In the genomic region with DNA sequence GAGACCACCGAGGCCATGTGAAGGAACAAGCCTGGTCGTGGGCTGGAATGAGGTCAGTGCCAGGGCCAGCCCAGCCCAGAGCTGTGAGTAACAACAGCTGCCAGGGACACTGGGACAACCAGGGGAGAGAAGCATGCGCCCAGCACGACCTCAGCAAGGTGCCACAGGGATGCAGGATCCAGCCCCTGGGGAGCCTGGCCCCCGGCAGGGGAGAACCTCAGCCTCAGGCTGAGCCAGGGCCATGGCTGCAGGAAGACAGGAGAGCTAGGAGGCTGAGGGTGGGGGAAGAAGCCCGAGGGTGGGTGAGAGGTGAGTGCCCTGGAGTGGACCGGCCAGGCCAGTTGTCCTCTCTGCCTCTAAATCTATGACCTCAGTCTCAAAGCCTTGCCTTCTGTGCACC, we compare ENCODE assay signal across 25 cellular contexts.
DNase-seq lines count a peak whose midpoint lies in the region; ATAC-seq and TF ChIP-seq lines count a peak whose summit lies in the region.
"Had no signal": no experiment of that assay in that cellular context is flagged by ENCODE, and none has a peak within 500 bp of the region (broad histone marks: within the 10 kb centered on the region; RNA-seq: fewer than 3 reads in every experiment).

No MANE protein-coding gene starts in this region.

- no peaks in the 10 kb centered on the region for H3K9me3 Mint-ChIP-seq in activated T-cell treated with anti-CD3 and anti-CD28 coated beads, Interleukin-2, amount 50 U/mL, for 72 hours
- H3K9me3 Mint-ChIP-seq in H9 = no peaks in the 10 kb centered on the region
- no peaks in the 10 kb centered on the region for H3K9me3 Mint-ChIP-seq in activated naive CD8-positive, alpha-beta T cell (ENCODE audit: low read depth)
- no peaks in the 10 kb centered on the region for H3K9me3 Mint-ChIP-seq in stimulated activated effector memory CD8-positive, alpha-beta T cell treated with anti-CD3 and anti-CD28 coated beads, Interleukin-12 subunit alpha, Interleukin-12 subunit beta, amount 100 ng/mL, for 72 hours
- no peaks in the 10 kb centered on the region for H3K9me3 Mint-ChIP-seq in neural progenitor cell
- H3K9me3 Mint-ChIP-seq: mesothelial cell of epicardium, nephron progenitor cell had no signal

- no peak for TF ChIP-seq CTCF in H9 (conservative IDR thresholded peaks at IDR 0.05)
- TF ChIP-seq CTCF in neural progenitor cell (IDR thresholded peaks at IDR 0.05) = no peak

- no peaks in the 10 kb centered on the region for H3K79me1 ChIP-seq in H9 (ENCODE audit: insufficient read depth, low read depth, low read length, poor library complexity, severe bottlenecking)

- DNase-seq in activated T-cell treated with anti-CD3 and anti-CD28 coated beads, Interleukin-2, amount 50 U/mL, for 72 hours = no peak
- DNase-seq in activated T-cell treated with anti-CD3 and anti-CD28 coated beads for 4 hours = no peak
- no peak for DNase-seq in H9
- no peak for DNase-seq in stimulated activated effector memory CD8-positive, alpha-beta T cell treated with anti-CD3 and anti-CD28 coated beads, Interleukin-12 subunit alpha, Interleukin-12 subunit beta, amount 100 ng/mL, for 72 hours (ENCODE audit: low spot score in 2 of 2)
- no peak for DNase-seq in neural progenitor cell (ENCODE audit: low spot score)
- DNase-seq in kidney tubule cell (ENCODE audit: low spot score) = no peak
- DNase-seq: activated gamma-delta T cell treated with Interleukin-2 at 50 U/mL for 16 hours, DMS153, erythroblast, gastrocnemius medialis, HCEC 1CT, hippocampal formation, left ventricle myocardium superior, MM.1S, NCI-H1436 treated with DMSO at 0.1 percent for 48 hours, NCI-H510A treated with DMSO at 0.1 percent for 48 hours, nephron progenitor cell, SJCRH30 had no signal

- WGBS in H9 (ENCODE audit: extremely low coverage, insufficient read length, low lambda C conversion rate) = no CpG with 5 or more reads among the region's 7 CpGs

- H3K36me3 Mint-ChIP-seq in activated T-cell treated with anti-CD3 and anti-CD28 coated beads, Interleukin-2, amount 50 U/mL, for 72 hours (ENCODE audit: insufficient read depth in 2 of 2) = peaks cover 4 to 14% of the 10 kb centered on the region in 2 donors
- H3K36me3 Mint-ChIP-seq in H9 (ENCODE audit: insufficient read depth in 1 of 3, low read depth in 3 of 3) (no peaks in the 10 kb centered on the region; a peak in 2 of 7 replicates), neural progenitor cell (no peaks in the 10 kb centered on the region)
- H3K36me3 Mint-ChIP-seq in activated naive CD8-positive, alpha-beta T cell = peaks cover 16% of the 10 kb centered on the region
- H3K36me3 Mint-ChIP-seq in stimulated activated effector memory CD8-positive, alpha-beta T cell treated with anti-CD3 and anti-CD28 coated beads, Interleukin-12 subunit alpha, Interleukin-12 subunit beta, amount 100 ng/mL, for 72 hours = peaks cover 60% of the 10 kb centered on the region
- H3K36me3 Mint-ChIP-seq: CD14-positive monocyte had no signal

- no peak overlapping the region for H2BK120ac ChIP-seq in H9 (ENCODE audit: low read depth, low read length, poor library complexity, severe bottlenecking)

- H2AK5ac ChIP-seq in H9 (ENCODE audit: insufficient read length, low read length) = no peak overlapping the region

- no peak overlapping the region for H2BK5ac ChIP-seq in H9 (ENCODE audit: insufficient read length, low read length)

- H3K27me3 ChIP-seq in H9 (ENCODE audit: insufficient read depth, low read length) (no peaks in the 10 kb centered on the region), neural progenitor cell (no peaks in the 10 kb centered on the region)
- H3K27me3 ChIP-seq: SJCRH30 had no signal

- H3K27ac Mint-ChIP-seq in activated T-cell treated with anti-CD3 and anti-CD28 coated beads, Interleukin-2, amount 50 U/mL, for 72 hours = peak overlapping the region; percentile 61
- peak overlapping the region in 2 of 3 experiments; percentile 57 to 70; a peak in 2 of 7 replicates for H3K27ac Mint-ChIP-seq in H9
- H3K27ac Mint-ChIP-seq in activated naive CD8-positive, alpha-beta T cell = peak overlapping the region; percentile 100
- H3K27ac Mint-ChIP-seq in stimulated activated effector memory CD8-positive, alpha-beta T cell treated with anti-CD3 and anti-CD28 coated beads, Interleukin-12 subunit alpha, Interleukin-12 subunit beta, amount 100 ng/mL, for 72 hours = peak overlapping the region; percentile 98
- H3K27ac Mint-ChIP-seq in neural progenitor cell = no peak overlapping the region
- H3K27ac Mint-ChIP-seq: mesothelial cell of epicardium, nephron progenitor cell had no signal

- no peak overlapping the region for H3K9ac ChIP-seq in H9 (ENCODE audit: extremely low read depth, insufficient read length, low read length)
- no peak overlapping the region for H3K9ac ChIP-seq in neural progenitor cell
- H3K9ac ChIP-seq: parathyroid adenoma had no signal

- no peak for ATAC-seq in activated T-cell treated with anti-CD3 and anti-CD28 coated beads, Interleukin-2, amount 50 U/mL, for 72 hours (replicated peaks in 1 of 2)
- no peak for ATAC-seq in stimulated activated effector memory CD8-positive, alpha-beta T cell treated with anti-CD3 and anti-CD28 coated beads, Interleukin-12 subunit alpha, Interleukin-12 subunit beta, amount 100 ng/mL, for 72 hours
- ATAC-seq: gastrocnemius medialis, K562, left ventricle myocardium superior, Panc1, sciatic nerve had no signal

- H3K23me2 ChIP-seq in H9 (ENCODE audit: insufficient read length, low read depth, low read length, poor library complexity, severe bottlenecking) = no peaks in the 10 kb centered on the region

- no peak overlapping the region for H3K27ac ChIP-seq in H9 (ENCODE audit: insufficient read length, low read depth, low read length)
- no peak overlapping the region for H3K27ac ChIP-seq in neural progenitor cell
- H3K27ac ChIP-seq: gastrocnemius medialis, parathyroid adenoma, SJCRH30 had no signal

- no peak overlapping the region for H3T11ph ChIP-seq in H9 (ENCODE audit: low read length)

- H4K5ac ChIP-seq in H9 (ENCODE audit: insufficient read length, low read depth, low read length) = no peak overlapping the region

- H3F3A ChIP-seq in neural progenitor cell (ENCODE audit: low read depth) = no peaks in the 10 kb centered on the region

- H3K4me3 Mint-ChIP-seq in activated T-cell treated with anti-CD3 and anti-CD28 coated beads, Interleukin-2, amount 50 U/mL, for 72 hours = peak overlapping the region in 1 of 2 donors; percentile 56
- no peak overlapping the region for H3K4me3 Mint-ChIP-seq in H9
- peak overlapping the region; percentile 70 for H3K4me3 Mint-ChIP-seq in activated naive CD8-positive, alpha-beta T cell
- H3K4me3 Mint-ChIP-seq in stimulated activated effector memory CD8-positive, alpha-beta T cell treated with anti-CD3 and anti-CD28 coated beads, Interleukin-12 subunit alpha, Interleukin-12 subunit beta, amount 100 ng/mL, for 72 hours = peak overlapping the region; percentile 72
- no peak overlapping the region for H3K4me3 Mint-ChIP-seq in neural progenitor cell
- H3K4me3 Mint-ChIP-seq: CD14-positive monocyte, mesothelial cell of epicardium, nephron progenitor cell had no signal

- H3K9me3 ChIP-seq in H9 (ENCODE audit: control insufficient read depth, low read depth, low read length) (no peaks in the 10 kb centered on the region), neural progenitor cell (ENCODE audit: low read depth) (no peaks in the 10 kb centered on the region)
- H3K9me3 ChIP-seq: gastrocnemius medialis, SJCRH30 had no signal

- H3K27me3 Mint-ChIP-seq in activated T-cell treated with anti-CD3 and anti-CD28 coated beads, Interleukin-2, amount 50 U/mL, for 72 hours (ENCODE audit: low read depth) = no peaks in the 10 kb centered on the region
- H3K27me3 Mint-ChIP-seq in H9 (ENCODE audit: low read depth) (no peaks in the 10 kb centered on the region), neural progenitor cell (ENCODE audit: insufficient read depth, low read depth) (peaks cover 8% of the 10 kb centered on the region)
- H3K27me3 Mint-ChIP-seq in activated naive CD8-positive, alpha-beta T cell = no peaks in the 10 kb centered on the region

- H2AFZ ChIP-seq in H9 (ENCODE audit: low read length) = no peak overlapping the region
- H2AFZ ChIP-seq in neural progenitor cell (replicated peaks) = no peak overlapping the region
- H2AFZ ChIP-seq: parathyroid adenoma had no signal

- H3K4me1 Mint-ChIP-seq in activated T-cell treated with anti-CD3 and anti-CD28 coated beads, Interleukin-2, amount 50 U/mL, for 72 hours (ENCODE audit: low read depth) = peaks cover 100% of the 10 kb centered on the region
- peaks cover 0 to 11% of the 10 kb centered on the region in 2 experiments; a peak in 2 of 4 replicates for H3K4me1 Mint-ChIP-seq in H9
- peaks cover 100% of the 10 kb centered on the region for H3K4me1 Mint-ChIP-seq in activated naive CD8-positive, alpha-beta T cell (ENCODE audit: low read depth)
- peaks cover 99% of the 10 kb centered on the region for H3K4me1 Mint-ChIP-seq in stimulated activated effector memory CD8-positive, alpha-beta T cell treated with anti-CD3 and anti-CD28 coated beads, Interleukin-12 subunit alpha, Interleukin-12 subunit beta, amount 100 ng/mL, for 72 hours
- peaks cover 6% of the 10 kb centered on the region for H3K4me1 Mint-ChIP-seq in neural progenitor cell
- H3K4me1 Mint-ChIP-seq: CD14-positive monocyte had no signal

- no peak overlapping the region for H2BK15ac ChIP-seq in H9 (ENCODE audit: low read depth, low read length)

- H3K14ac ChIP-seq in H9 (ENCODE audit: insufficient read depth, low read length) = no peak overlapping the region

- no peak overlapping the region for H2BK20ac ChIP-seq in H9 (ENCODE audit: low read depth, low read length, poor library complexity, severe bottlenecking)

- H3K4ac ChIP-seq in H9 (ENCODE audit: low read depth, low read length) = no peak overlapping the region

- no peak overlapping the region for H3K56ac ChIP-seq in H9 (ENCODE audit: insufficient read length, low read depth, low read length)

- no peak overlapping the region for H4K8ac ChIP-seq in H9 (replicated peaks; ENCODE audit: insufficient read length, low read depth, low read length)

- H3K4me3 ChIP-seq in neural progenitor cell = no peak overlapping the region
- H3K4me3 ChIP-seq: gastrocnemius medialis, K562, SJCRH30 had no signal

- no peak overlapping the region for H3K23ac ChIP-seq in H9 (ENCODE audit: insufficient read length, low read depth, low read length)

- H3K4me1 ChIP-seq in H9 (ENCODE audit: insufficient read depth, low read length) (no peaks in the 10 kb centered on the region), neural progenitor cell (no peaks in the 10 kb centered on the region)
- H3K4me1 ChIP-seq: gastrocnemius medialis, parathyroid adenoma, SJCRH30 had no signal

- H3K4me2 ChIP-seq in H9 (ENCODE audit: insufficient read depth, insufficient read length, low read length) (no peak overlapping the region), neural progenitor cell (no peak overlapping the region)

- H2BK12ac ChIP-seq in H9 (ENCODE audit: insufficient read length, low read depth, low read length) = no peak overlapping the region

- H4K20me1 ChIP-seq in H9 (ENCODE audit: control insufficient read depth, insufficient read depth, insufficient read length) (no peaks in the 10 kb centered on the region), neural progenitor cell (ENCODE audit: low read depth) (no peaks in the 10 kb centered on the region)

- no peak overlapping the region for H3K18ac ChIP-seq in H9 (ENCODE audit: insufficient read length, low read depth, low read length)

- no peaks in the 10 kb centered on the region; the same call in 1 of the 2 replicates for H3K79me2 ChIP-seq in H9 (ENCODE audit: insufficient read depth, low read length)
- H3K79me2 ChIP-seq in neural progenitor cell (ENCODE audit: low read depth) = no peaks in the 10 kb centered on the region
- H3K79me2 ChIP-seq: parathyroid adenoma had no signal

- H3K36me3 ChIP-seq in neural progenitor cell = no peaks in the 10 kb centered on the region
- H3K36me3 ChIP-seq: gastrocnemius medialis, SJCRH30 had no signal

- H4K91ac ChIP-seq in H9 (ENCODE audit: insufficient read length, low read depth, low read length) = no peak overlapping the region

Comparison
In these comparisons a context has a peak if more than half of its experiments do, and no peak if none do; other contexts are left out.
1. H3K4me3 Mint-ChIP-seq: peak in activated naive CD8-positive, alpha-beta T cell (single experiment) and stimulated activated effector memory CD8-positive, alpha-beta T cell treated with anti-CD3 and anti-CD28 coated beads, Interleukin-12 subunit alpha, Interleukin-12 subunit beta, amount 100 ng/mL, for 72 hours (single experiment); none in H9 (0 of 2) and neural progenitor cell (single experiment).